Comparison of ENCODE assay signal across 10 cellular contexts in genomic region chr18:69898241-69898861, GRCh38. TPM values are rescaled to one million over a fixed set of nuclear protein-coding genes. Genes with fewer than 3 reads are reported as not detected.
DNase-seq lines count a peak whose midpoint lies in the region; ATAC-seq lines count a peak whose summit lies in the region.
"Had no signal": no experiment of that assay in that cellular context is flagged by ENCODE, and none has a peak within 500 bp of the region (broad histone marks: within the 10 kb centered on the region; RNA-seq: fewer than 3 reads in every experiment).

No MANE protein-coding gene starts in this region.

- peak; percentile 12 for DNase-seq in CMK (ENCODE audit: low read depth)
- peak; percentile 47 for DNase-seq in activated naive CD4-positive, alpha-beta T cell treated with anti-CD3 and anti-CD28 coated beads for 36 hours
- no peak for DNase-seq in NCI-H2227 treated with DMSO at 0.1 percent for 48 hours (lab: John Stamatoyannopoulos, UW)
- DNase-seq in EL = no peak
- DNase-seq in DMS153 (lab: John Stamatoyannopoulos, UW) = no peak
- no peak for DNase-seq in effector CD8-positive, alpha-beta T cell (lab: John Stamatoyannopoulos, UW)
- DNase-seq: left colon had no signal

- H3K9me3 Mint-ChIP-seq in activated naive CD4-positive, alpha-beta T cell treated with anti-CD3 and anti-CD28 coated beads for 36 hours = peaks cover 7% of the 10 kb centered on the region

- no peaks in the 10 kb centered on the region for H3K27me3 Mint-ChIP-seq in activated naive CD4-positive, alpha-beta T cell treated with anti-CD3 and anti-CD28 coated beads for 36 hours (ENCODE audit: low read depth)
- H3K27me3 Mint-ChIP-seq: brain had no signal

- H3K27ac Mint-ChIP-seq in activated naive CD4-positive, alpha-beta T cell treated with anti-CD3 and anti-CD28 coated beads for 36 hours = peak overlapping the region; percentile 92
- H3K27ac Mint-ChIP-seq: brain had no signal

- ATAC-seq in GM19468 (IDR thresholded peaks at IDR 0.05; ENCODE audit: extremely low read depth, unreplicated experiment) = peak; percentile 41
- ATAC-seq in HG03432 (IDR thresholded peaks at IDR 0.05; ENCODE audit: unreplicated experiment) = peak; percentile 48
- ATAC-seq: left colon had no signal

- peaks cover 61% of the 10 kb centered on the region for H3K4me1 Mint-ChIP-seq in activated naive CD4-positive, alpha-beta T cell treated with anti-CD3 and anti-CD28 coated beads for 36 hours (ENCODE audit: low read depth)
- H3K4me1 Mint-ChIP-seq: brain had no signal

- intact Hi-C loops in activated naive CD4-positive, alpha-beta T cell treated with anti-CD3 and anti-CD28 coated beads for 36 hours (cut with micrococcal nuclease) = loop anchor here (5.0 to 10.0 kb wide), 3 partner anchors 166 to 1184 kb away; partner anchors contain the start of genes RTTN and TMX3

- peaks cover 57% of the 10 kb centered on the region for H3K36me3 Mint-ChIP-seq in activated naive CD4-positive, alpha-beta T cell treated with anti-CD3 and anti-CD28 coated beads for 36 hours (ENCODE audit: low read depth)
- H3K36me3 Mint-ChIP-seq: brain had no signal

- peak overlapping the region; percentile 75 for H3K4me3 Mint-ChIP-seq in activated naive CD4-positive, alpha-beta T cell treated with anti-CD3 and anti-CD28 coated beads for 36 hours
- H3K4me3 Mint-ChIP-seq: brain had no signal

- CTCF ChIA-PET in activated naive CD4-positive, alpha-beta T cell treated with anti-CD3 and anti-CD28 coated beads for 36 hours (lab: Charles Lee) = interaction anchor here (1.4 to 2.6 kb wide), 4 partner anchors 13 to 46 kb away, joined by 3 to 19 read pairs (median 6); no protein-coding TSS in a partner anchor

RNA-seq across cellular contexts. Expression of gene CD226, which starts 49.3 kb away (rescaled TPM):
- total RNA-seq in activated naive CD4-positive, alpha-beta T cell treated with anti-CD3 and anti-CD28 coated beads for 36 hours = 10 to 100 TPM; 19.4 to 19.9 TPM

Comparison
In these comparisons a context has a peak if more than half of its experiments do, and no peak if none do; other contexts are left out.
1. DNase-seq: peak in CMK (single experiment) and activated naive CD4-positive, alpha-beta T cell treated with anti-CD3 and anti-CD28 coated beads for 36 hours (single experiment); none in NCI-H2227 treated with DMSO at 0.1 percent for 48 hours (single experiment), EL (single experiment), DMS153 (single experiment) and effector CD8-positive, alpha-beta T cell (single experiment).